ENCODE assay signal across 8 cellular contexts in the genomic region with DNA sequence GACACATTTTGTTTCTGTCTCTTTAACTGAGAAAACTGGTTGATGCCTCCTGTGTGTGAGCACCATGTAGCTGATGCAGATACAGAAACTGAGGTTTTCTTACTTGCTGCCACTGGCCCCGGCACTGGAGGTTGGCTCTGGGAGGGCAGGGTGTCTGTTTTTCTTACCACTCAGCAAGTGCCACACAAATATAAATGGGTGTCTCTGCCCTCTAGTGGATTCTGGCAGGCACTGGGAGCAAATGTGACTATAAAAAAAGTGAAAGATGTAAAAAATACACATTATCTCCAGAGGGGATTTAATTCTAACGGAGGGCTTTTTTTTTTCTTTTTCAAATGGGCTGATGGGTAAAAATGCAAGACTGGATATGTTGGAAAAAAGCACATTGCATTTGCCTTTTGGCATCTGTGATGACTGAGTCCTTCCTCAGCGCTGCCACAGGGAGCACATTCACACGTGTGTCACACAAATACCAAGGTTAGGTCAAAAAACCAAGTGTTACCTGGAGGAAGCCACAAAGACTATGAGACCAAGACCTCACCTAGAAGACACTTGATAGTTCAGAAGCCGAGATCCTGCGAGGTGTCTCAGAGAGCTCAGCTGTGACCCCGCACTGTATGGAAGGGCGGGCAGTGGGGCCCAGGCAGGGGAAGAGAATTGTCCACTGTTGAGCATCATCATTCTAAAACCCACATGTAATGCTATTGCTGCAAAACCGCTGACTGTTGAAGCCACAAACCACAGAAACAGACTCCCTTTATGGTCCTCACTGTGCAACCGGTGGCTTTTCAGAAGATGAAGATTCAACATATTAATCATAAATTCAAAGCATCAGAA. TPM values are rescaled to one million over a fixed set of nuclear protein-coding genes. Genes with fewer than 3 reads are reported as not detected.
DNase-seq lines count a peak whose midpoint lies in the region; ATAC-seq, FAIRE-seq and TF ChIP-seq lines count a peak whose summit lies in the region.

No MANE protein-coding gene starts in this region.

- no peaks in the 10 kb centered on the region for H3K27me3 ChIP-seq in ovary

- ATAC-seq in GM19452 (IDR thresholded peaks at IDR 0.05; ENCODE audit: unreplicated experiment) (peak; percentile 92), HG03442 (IDR thresholded peaks at IDR 0.05; ENCODE audit: unreplicated experiment) (peak; percentile 68), HG03025 (IDR thresholded peaks at IDR 0.05; ENCODE audit: low FRiP score, unreplicated experiment) (no peak)

- DNase-seq in D721Med (ENCODE audit: insufficient read length, low spot score) (no peak), NOMO-1 (lab: John Stamatoyannopoulos, UW; ENCODE audit: unreplicated experiment in 2 of 2) (peak; percentile 70 to 87), activated T-cell treated with anti-CD3 and anti-CD28 coated beads for 1 hour (ENCODE audit: low read depth) (peak; percentile 14), fibroblast of peridontal ligament (ENCODE audit: extremely low read depth) (peak; percentile 52), ovary (no peak)

- H3K9me3 ChIP-seq in ovary = no peaks in the 10 kb centered on the region

- no peak overlapping the region for H3K27ac ChIP-seq in ovary

- H3K4me3 ChIP-seq in ovary = no peak overlapping the region

- intact Hi-C loops in ovary (cut with DNase I) = no loop called here

- FAIRE-seq in D721Med (lab: Jason Lieb, UNC) = no peak

- 69 to 77% (median 70%) methylated on average over 10 of the region's 10 CpGs for WGBS in ovary, 3 donors

- no peaks in the 10 kb centered on the region for H3K4me1 ChIP-seq in ovary (ENCODE audit: insufficient read depth)

- TF ChIP-seq CTCF in D721Med (IDR thresholded peaks at IDR 0.05; ENCODE audit: insufficient read depth, missing control alignments) (peak; percentile 88), ovary (IDR thresholded peaks at IDR 0.05) (peak in 2 of 3 donors; percentile 17 to 39)

- H3K36me3 ChIP-seq in ovary = no peaks in the 10 kb centered on the region

- TF ChIP-seq POLR2A in ovary (IDR thresholded peaks at IDR 0.05) = no peak

- TF ChIP-seq EP300 in ovary (IDR thresholded peaks at IDR 0.05) = no peak

RNA-seq across cellular contexts. Expression of a gene that starts 18.9 kb away (rescaled TPM):
- 10 to 100 TPM in 1 of 7 donors, 1 to 10 TPM in 6; 3.9 to 10.7 (median 7.7) TPM for total RNA-seq in ovary
- polyA plus RNA-seq in ovary = 1 to 10 TPM; 6.7 to 6.8 TPM

Comparison
In these comparisons a context has a peak if more than half of its experiments do, and no peak if none do; other contexts are left out.
1. DNase-seq: peak in NOMO-1 (2 of 2), activated T-cell treated with anti-CD3 and anti-CD28 coated beads for 1 hour (single experiment) and fibroblast of peridontal ligament (single experiment); none in D721Med (single experiment) and ovary (0 of 5).